Comparison of ENCODE assay signal across 31 cellular contexts in the genomic region with DNA sequence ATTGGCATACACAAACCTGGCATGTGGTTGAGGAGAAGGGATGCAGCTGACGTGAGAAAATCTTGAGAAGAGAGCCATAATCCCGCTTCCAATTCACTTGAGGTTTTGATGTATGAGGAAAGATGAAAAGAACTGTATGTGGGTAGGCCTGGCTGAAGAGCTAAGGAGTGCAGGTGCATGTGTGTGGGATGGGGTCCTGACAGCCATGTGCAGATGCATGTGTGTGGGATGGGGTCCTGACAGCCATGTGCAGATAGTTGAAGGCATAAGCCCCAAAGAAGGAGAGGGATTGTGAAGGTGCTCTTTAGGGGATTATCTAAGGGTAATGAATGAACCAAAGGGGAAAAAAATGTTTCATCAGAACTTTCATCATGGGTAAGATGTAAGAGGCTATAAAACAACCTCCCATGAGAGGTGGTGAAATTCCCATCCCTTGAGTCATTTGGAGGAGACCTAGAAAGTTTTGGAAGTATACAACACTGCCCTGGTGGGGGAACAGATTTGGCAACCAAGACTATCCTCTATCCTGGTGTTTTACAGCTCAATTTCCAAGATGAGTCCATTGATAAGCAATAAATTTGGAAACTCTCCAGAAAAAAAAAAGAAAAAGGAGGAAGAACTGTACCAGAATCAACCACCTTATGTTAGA. TPM values are rescaled to one million over a fixed set of nuclear protein-coding genes. Genes with fewer than 3 reads are reported as not detected.
"Had no signal": no experiment of that assay in that cellular context is flagged by ENCODE, and none has a peak within 500 bp of the region (broad histone marks: within the 10 kb centered on the region; RNA-seq: fewer than 3 reads in every experiment).

No MANE protein-coding gene starts in this region.

- H3K4me1 Mint-ChIP-seq: activated T-helper 17 cell treated with anti-CD3 and anti-CD28 coated beads, Interleukin-2, amount 50 U/mL, for 72 hours; central memory CD8-positive, alpha-beta T cell; endodermal cell; nephron had no signal

- H3K9me3 Mint-ChIP-seq: activated CD4-positive, alpha-beta memory T cell treated with anti-CD3 and anti-CD28 coated beads, Interleukin-2, amount 10 ng/mL, durations not matched to agents 7 days and 5 days; activated CD4-positive, alpha-beta T cell treated with anti-CD3 and anti-CD28 coated beads, Interleukin-2, amount 10 ng/mL, durations not matched to agents 7 days and 5 days; activated T-cell treated with anti-CD3 and anti-CD28 coated beads, Interleukin-2, amount 50 U/mL, for 4 hours; activated T-helper 17 cell treated with anti-CD3 and anti-CD28 coated beads, Interleukin-2, amount 50 U/mL, for 72 hours; central memory CD8-positive, alpha-beta T cell; dendritic cell treated with granulocyte-macrophage colony-stimulating factor and Interleukin-4, amounts not matched to agents 40 ng/mL and 50 ng/mL, for 4 days; endodermal cell; nephron; WTC11 had no signal

- DNase-seq: activated CD4-positive, alpha-beta memory T cell treated with anti-CD3 and anti-CD28 coated beads, Interleukin-2, amount 10 ng/mL, durations not matched to agents 7 days and 5 days; activated CD4-positive, alpha-beta T cell treated with anti-CD3 and anti-CD28 coated beads for 1 hour; activated CD4-positive, alpha-beta T cell treated with anti-CD3 and anti-CD28 coated beads, Interleukin-2, amount 10 ng/mL, durations not matched to agents 7 days and 5 days; activated gamma-delta T cell treated with Interleukin-2 at 50 U/mL for 16 hours; activated naive CD4-positive, alpha-beta T cell treated with anti-CD3 and anti-CD28 coated beads, Interleukin-2, amount 50 U/mL, for 16 hours; activated T-cell treated with anti-CD3 and anti-CD28 coated beads, Interleukin-2, amount 50 U/mL, for 4 hours; endodermal cell; gastrocnemius medialis; hippocampal formation; left cardiac atrium; left ventricle myocardium superior; ovary; stimulated activated CD4-positive, alpha-beta T cell treated with anti-CD3 and anti-CD28 coated beads, Interleukin-2, amount 100 ng/mL, for 24 hours; stimulated activated naive CD4-positive, alpha-beta T cell; T-helper 2 cell; testis had no signal

- ATAC-seq: activated T-cell treated with anti-CD3 and anti-CD28 coated beads, Interleukin-2, amount 50 U/mL, for 4 hours; activated T-helper 17 cell treated with anti-CD3 and anti-CD28 coated beads, Interleukin-2, amount 50 U/mL, for 72 hours; esophagus mucosa; gastrocnemius medialis; left ventricle myocardium superior; sciatic nerve had no signal

- H3K36me3 Mint-ChIP-seq: WTC11 had no signal

- H3K4me3 Mint-ChIP-seq: activated CD4-positive, alpha-beta memory T cell treated with anti-CD3 and anti-CD28 coated beads, Interleukin-2, amount 10 ng/mL, durations not matched to agents 7 days and 5 days; activated CD4-positive, alpha-beta T cell treated with anti-CD3 and anti-CD28 coated beads, Interleukin-2, amount 10 ng/mL, durations not matched to agents 7 days and 5 days; activated T-cell treated with anti-CD3 and anti-CD28 coated beads, Interleukin-2, amount 50 U/mL, for 4 hours; activated T-helper 17 cell treated with anti-CD3 and anti-CD28 coated beads, Interleukin-2, amount 50 U/mL, for 72 hours; central memory CD8-positive, alpha-beta T cell; dendritic cell treated with granulocyte-macrophage colony-stimulating factor and Interleukin-4, amounts not matched to agents 40 ng/mL and 50 ng/mL, for 4 days; endodermal cell; nephron; WTC11 had no signal

- H3K9me3 ChIP-seq: breast epithelium, gastrocnemius medialis, ovary, testis, vagina had no signal

- H3K27ac Mint-ChIP-seq: activated CD4-positive, alpha-beta memory T cell treated with anti-CD3 and anti-CD28 coated beads, Interleukin-2, amount 10 ng/mL, durations not matched to agents 7 days and 5 days; activated CD4-positive, alpha-beta T cell treated with anti-CD3 and anti-CD28 coated beads, Interleukin-2, amount 10 ng/mL, durations not matched to agents 7 days and 5 days; activated T-helper 17 cell treated with anti-CD3 and anti-CD28 coated beads, Interleukin-2, amount 50 U/mL, for 72 hours; dendritic cell treated with granulocyte-macrophage colony-stimulating factor and Interleukin-4, amounts not matched to agents 40 ng/mL and 50 ng/mL, for 4 days; endodermal cell; nephron; progenitor cell of endocrine pancreas; WTC11 had no signal

- H3K27me3 ChIP-seq: ovary, testis, vagina had no signal

- H3K4me2 ChIP-seq: smooth muscle cell had no signal

- H3K36me3 ChIP-seq: breast epithelium, gastrocnemius medialis, ovary, vagina had no signal

- H3K4me1 ChIP-seq: breast epithelium, gastrocnemius medialis, testis, vagina had no signal

- H3K27ac ChIP-seq: breast epithelium, gastrocnemius medialis, ovary, testis, vagina had no signal

- H3K4me3 ChIP-seq: breast epithelium, gastrocnemius medialis, ovary, smooth muscle cell, testis, vagina had no signal

RNA-seq across cellular contexts. Expression of gene PKD2L1, which starts 3.9 kb away (rescaled TPM):
- total RNA-seq: activated CD4-positive, alpha-beta T cell treated with anti-CD3 and anti-CD28 coated beads, Interleukin-2, amount 10 ng/mL, durations not matched to agents 7 days and 5 days; activated T-cell treated with anti-CD3 and anti-CD28 coated beads, Interleukin-2, amount 50 U/mL, for 4 hours; endodermal cell; esophagus mucosa; gastrocnemius medialis; left ventricle myocardium superior; lung microvascular endothelial cell; mucosa of gallbladder; progenitor cell of endocrine pancreas; renal cortical epithelial cell; sciatic nerve; smooth muscle cell; vagina; WTC11 had no signal
- polyA plus RNA-seq: keratinocyte, smooth muscle cell had no signal
